Comparison of ENCODE assay signal across 8 cellular contexts in genomic region chr22:20299736-20300136, GRCh38. TPM values are rescaled to one million over a fixed set of nuclear protein-coding genes. Genes with fewer than 3 reads are reported as not detected.
DNase-seq lines count a peak whose midpoint lies in the region; ATAC-seq and TF ChIP-seq lines count a peak whose summit lies in the region.

No MANE protein-coding gene starts in this region.

- peak overlapping the region; percentile 95 for H3K4me2 ChIP-seq in skeletal muscle satellite cell (ENCODE audit: low read length)

- WGBS in heart right ventricle, 2 donors, result 0% methylated on average over 49 to 54 of the region's 54 CpGs

- H3K36me3 ChIP-seq in CD4-positive, alpha-beta memory T cell (ENCODE audit: insufficient read depth, low read length), result no peaks in the 10 kb centered on the region
- H3K36me3 ChIP-seq in heart right ventricle (no peaks in the 10 kb centered on the region), skeletal muscle satellite cell (ENCODE audit: insufficient read depth, low read length) (no peaks in the 10 kb centered on the region)

- H3K27ac Mint-ChIP-seq in CD4-positive, alpha-beta memory T cell, result peak overlapping the region in 1 of 7 donors; percentile 70

- CTCF ChIA-PET in CD4-positive, alpha-beta memory T cell (lab: Charles Lee; ENCODE audit: partially characterized antibody), result no interaction called here

- peaks cover 6% of the 10 kb centered on the region for H3K4me1 ChIP-seq in CD4-positive, alpha-beta memory T cell (ENCODE audit: insufficient read depth, low read length)
- H3K4me1 ChIP-seq in heart right ventricle (peaks cover 5 to 16% (median 13%) of the 10 kb centered on the region in 9 donors), skeletal muscle satellite cell (ENCODE audit: control insufficient read depth, insufficient read depth, low read length) (no peaks in the 10 kb centered on the region)

- H3K9ac ChIP-seq in skeletal muscle satellite cell (ENCODE audit: low read depth, low read length), result no peak overlapping the region

- H3K27me3 Mint-ChIP-seq in CD4-positive, alpha-beta memory T cell, result peaks cover 0 to 3% of the 10 kb centered on the region in 2 donors

- H3K27ac ChIP-seq in CD4-positive, alpha-beta memory T cell (ENCODE audit: low read depth, low read length), result no peak overlapping the region
- peak overlapping the region in 1 of 10 donors; percentile 39 for H3K27ac ChIP-seq in heart right ventricle

- POLR2A ChIA-PET in CD4-positive, alpha-beta memory T cell (lab: Charles Lee; ENCODE audit: partially characterized antibody), result interaction anchor here (0.6 to 2.5 kb wide), 6 partner anchors 13 to 357 kb away, joined by 3 to 12 read pairs (median 5); partner anchors contain the start of genes COMT, DGCR6L, TXNRD2 and ZNF74

- H3K27me3 ChIP-seq in CD4-positive, alpha-beta memory T cell (ENCODE audit: insufficient read depth, low read length), result no peaks in the 10 kb centered on the region
- peaks cover 12 to 41% (median 18%) of the 10 kb centered on the region in 7 donors for H3K27me3 ChIP-seq in heart right ventricle
- peaks cover 55% of the 10 kb centered on the region for H3K27me3 ChIP-seq in skeletal muscle satellite cell (ENCODE audit: control insufficient read depth, insufficient read depth, low read length)

- H3K36me3 Mint-ChIP-seq in CD4-positive, alpha-beta memory T cell, result no peaks in the 10 kb centered on the region

- TF ChIP-seq CTCF in WI38 (IDR thresholded peaks at IDR 0.05; ENCODE audit: low read depth, low read length), result no peak
- TF ChIP-seq CTCF in heart right ventricle (IDR thresholded peaks at IDR 0.05), result no peak

- H3K4me3 Mint-ChIP-seq in CD4-positive, alpha-beta memory T cell, result peak overlapping the region in 7 of 8 donors; percentile 57 to 85 (median 69)

- peaks cover 2 to 10% (median 8%) of the 10 kb centered on the region in 4 donors for H3K4me1 Mint-ChIP-seq in CD4-positive, alpha-beta memory T cell

- intact Hi-C loops in CD4-positive, alpha-beta memory T cell (cut with micrococcal nuclease), result loop anchor here (1.0 kb wide), 3 partner anchors 21 to 168 kb away; partner anchors contain the start of genes DGCR6L, ZDHHC8 and ZNF74
- intact Hi-C loops in heart right ventricle (cut with DNase I), result loop anchor here in 1 of 10 donors (5.0 kb wide), 1 partner anchor 132 kb away; no protein-coding TSS in a partner anchor

- H3K9me3 ChIP-seq in CD4-positive, alpha-beta memory T cell (ENCODE audit: control insufficient read depth in 1 of 2, low read length in 2 of 2), result no peaks in the 10 kb centered on the region
- H3K9me3 ChIP-seq in heart right ventricle, result no peaks in the 10 kb centered on the region
- H3K9me3 ChIP-seq in skeletal muscle satellite cell (replicated peaks; ENCODE audit: low read length), result no peaks in the 10 kb centered on the region

- H3K4me3 ChIP-seq in CD4-positive, alpha-beta memory T cell (ENCODE audit: low read length in 2 of 2), result peak overlapping the region in 1 of 2 donors; percentile 62
- H3K4me3 ChIP-seq in WI38 (ENCODE audit: low read depth, low read length) (peak overlapping the region; percentile 58), heart right ventricle (peak overlapping the region; percentile 22 to 70 (median 58)), skeletal muscle satellite cell (ENCODE audit: low read length) (peak overlapping the region; percentile 66)

- peak in 1 of 5 donors; percentile 70 for DNase-seq in CD4-positive, alpha-beta memory T cell
- DNase-seq in heart right ventricle (no peak), UCSD-AML1 (lab: John Stamatoyannopoulos, UW; ENCODE audit: unreplicated experiment) (no peak)
- DNase-seq in stimulated activated CD4-positive, alpha-beta T cell treated with anti-CD3 and anti-CD28 coated beads, Interleukin-4, amount 100 ng/mL, for 24 hours, result no peak

- ATAC-seq in HG02981 (IDR thresholded peaks at IDR 0.05; ENCODE audit: unreplicated experiment) (peak; percentile 8), heart right ventricle (peak in 5 of 8 donors; percentile 3 to 44 (median 28)), GM21737 (IDR thresholded peaks at IDR 0.05; ENCODE audit: unreplicated experiment) (no peak)

- no peaks in the 10 kb centered on the region for H3K9me3 Mint-ChIP-seq in CD4-positive, alpha-beta memory T cell

RNA-seq across cellular contexts. Expression of gene DGCR6L, which starts 20.1 kb away (rescaled TPM):
- total RNA-seq in CD4-positive, alpha-beta memory T cell, result 10 to 100 TPM; 39.9 to 44.6 TPM
- 100 to 1,000 TPM; 120 to 145 TPM for polyA plus RNA-seq in CD4-positive, alpha-beta memory T cell
- total RNA-seq in heart right ventricle, result 10 to 100 TPM; 37.9 to 65.9 (median 40.5) TPM
- 10 to 100 TPM; 57.3 to 90.3 TPM for polyA plus RNA-seq in heart right ventricle
- 54.8 and 55.5 TPM in 2 replicates for total RNA-seq in skeletal muscle satellite cell (2012; rRNA removed)

RNA-seq across cellular contexts. Expression of gene RTN4R, which starts 31.6 kb away (rescaled TPM):
- total RNA-seq in CD4-positive, alpha-beta memory T cell, result 1 to 10 TPM; 2.1 to 2.7 TPM
- 1 to 10 TPM; 1.7 to 6.3 TPM for polyA plus RNA-seq in CD4-positive, alpha-beta memory T cell
- 1 to 10 TPM in 5 of 10 donors, under 1 TPM in 5; 0.56 to 2.5 (median 0.93) TPM for total RNA-seq in heart right ventricle
- polyA plus RNA-seq in heart right ventricle, result 1 to 10 TPM in 1 of 2 donors, under 1 TPM in 1; 0.59 to 1.5 TPM
- total RNA-seq in skeletal muscle satellite cell (2012; rRNA removed), result under 0.01 and 0.25 TPM in 2 replicates
